ENCODE assay signal across 7 cellular contexts in genomic region chr3:168047190-168047795, GRCh38. TPM values are rescaled to one million over a fixed set of nuclear protein-coding genes. Genes with fewer than 3 reads are reported as not detected.
A peak's percentile ranks its signal among the peaks of the same experiment; 100 is the strongest.
DNase-seq lines count a peak whose midpoint lies in the region; FAIRE-seq and TF ChIP-seq lines count a peak whose summit lies in the region.

No MANE protein-coding gene starts in this region.

- TF ChIP-seq POLR2A in H54 (IDR thresholded peaks at IDR 0.05; ENCODE audit: low read depth, low read length): no peak
- TF ChIP-seq POLR2A in transverse colon (IDR thresholded peaks at IDR 0.05): no peak

- peaks cover 15% of the 10 kb centered on the region for H3K36me3 ChIP-seq in NT2/D1 (ENCODE audit: insufficient read depth, insufficient read length, low read length)
- H3K36me3 ChIP-seq in bronchial epithelial cell (ENCODE audit: control insufficient read depth, insufficient read depth, low read length): peaks cover 3% of the 10 kb centered on the region
- H3K36me3 ChIP-seq in transverse colon: peaks cover 0 to 10% (median 0%) of the 10 kb centered on the region in 4 donors

- FAIRE-seq in H54 (lab: Jason Lieb, UNC) (peak; percentile 99), bronchial epithelial cell (lab: Jason Lieb, UNC) (no peak)

- peak; percentile 6 for DNase-seq in H54 (ENCODE audit: insufficient read length, low spot score)
- DNase-seq in KG1 (lab: John Stamatoyannopoulos, UW): peak; percentile 65
- DNase-seq in NT2/D1 (ENCODE audit: low read depth, low spot score): peak; percentile 43
- DNase-seq in bronchial epithelial cell (ENCODE audit: low read depth): peak; percentile 86
- peak; percentile 88 for DNase-seq in kidney glomerular epithelial cell (lab: John Stamatoyannopoulos, UW)
- no peak for DNase-seq in transverse colon

- H3K4me3 ChIP-seq in NT2/D1 (ENCODE audit: insufficient read length, low read depth) (no peak overlapping the region), bronchial epithelial cell (ENCODE audit: low read depth, low read length) (no peak overlapping the region), transverse colon (no peak overlapping the region)

- intact Hi-C loops in transverse colon (cut with DNase I; ENCODE audit: low total_unique reads): no loop called here

- in situ Hi-C loops in transverse colon (cut with MboI; ENCODE audit: low pct_ligation_motif_present in 1 of 4, low pct_unique_long_range_greater_than_20kb in 1 of 4, low sequenced_read_pairs in 3 of 4): loop anchor here in 2 of 4 donors (5.0 kb wide), 1 partner anchor 115 kb away; no protein-coding TSS in a partner anchor

- no peaks in the 10 kb centered on the region for H3K4me1 ChIP-seq in NT2/D1 (ENCODE audit: insufficient read depth, insufficient read length)
- peaks cover 26 to 46% (median 31%) of the 10 kb centered on the region in 4 donors for H3K4me1 ChIP-seq in transverse colon

- H3K9me3 ChIP-seq in NT2/D1 (ENCODE audit: insufficient read depth, low read length) (no peaks in the 10 kb centered on the region), transverse colon (no peaks in the 10 kb centered on the region)

- WGBS in transverse colon (ENCODE audit: low coverage in 1 of 2), 2 donors: 25 to 53% methylated on average over 1 of the region's 1 CpG

- TF ChIP-seq CTCF in GM12874 (IDR thresholded peaks at IDR 0.05; ENCODE audit: insufficient read depth, low read depth, low read length): peak; percentile 49
- TF ChIP-seq CTCF in bronchial epithelial cell (IDR thresholded peaks at IDR 0.05; ENCODE audit: insufficient read depth, low read length, severe bottlenecking): peak; percentile 66
- TF ChIP-seq CTCF in transverse colon (IDR thresholded peaks at IDR 0.05): peak; percentile 69 to 94 (median 76)

- no peak overlapping the region for H3K27ac ChIP-seq in transverse colon

- no peak for TF ChIP-seq EP300 in transverse colon (IDR thresholded peaks at IDR 0.05; ENCODE audit: low read depth)

- H3K27me3 ChIP-seq in NT2/D1 (ENCODE audit: insufficient read depth, insufficient read length) (no peaks in the 10 kb centered on the region), bronchial epithelial cell (ENCODE audit: control insufficient read depth, insufficient read depth, low read length) (no peaks in the 10 kb centered on the region), transverse colon (no peaks in the 10 kb centered on the region)

- no peak overlapping the region for H3K9ac ChIP-seq in NT2/D1 (ENCODE audit: insufficient read length, low read depth)

RNA-seq across cellular contexts. Expression of gene GOLIM4, which starts 48.4 kb away (rescaled TPM):
- total RNA-seq in bronchial epithelial cell: 17.8 and 26.1 TPM in 2 replicates
- 100 to 1,000 TPM in 2 of 4 donors, 10 to 100 TPM in 2; 87.2 to 120 (median 101) TPM for total RNA-seq in transverse colon
